Comparison of ENCODE assay signal across 20 cellular contexts in genomic region chr17:36611345-36612072, GRCh38. TPM values are rescaled to one million over a fixed set of nuclear protein-coding genes. Genes with fewer than 3 reads are reported as not detected.
DNase-seq lines count a peak whose midpoint lies in the region; ATAC-seq, FAIRE-seq and TF ChIP-seq lines count a peak whose summit lies in the region.
"Had no signal": no experiment of that assay in that cellular context is flagged by ENCODE, and none has a peak within 500 bp of the region (broad histone marks: within the 10 kb centered on the region; RNA-seq: fewer than 3 reads in every experiment).

No MANE protein-coding gene starts in this region.

- FAIRE-seq in D721Med (lab: Jason Lieb, UNC) = no peak
- FAIRE-seq: HepG2 had no signal

- CTCF ChIA-PET in AG04450 (lab: Charles Lee) = interaction anchor here (0.9 to 2.6 kb wide), 3 partner anchors 9 to 435 kb away, joined by 3 to 18 read pairs (median 3); partner anchors contain the start of gene MRM1

- H3K27ac ChIP-seq in AG04450 (ENCODE audit: low read depth, low read length) = peak overlapping the region; percentile 21
- H3K27ac ChIP-seq: coronary artery, vagina, VCaP had no signal

- H3K9me3 ChIP-seq in AG04450 (ENCODE audit: control insufficient read depth, insufficient read depth, low read length) = no peaks in the 10 kb centered on the region
- H3K9me3 ChIP-seq: BE2C, vagina had no signal

- DNase-seq in AG04450 (ENCODE audit: low read depth, low spot score) = peak; percentile 37
- peak; percentile 45 for DNase-seq in HPDE6-E6E7 (ENCODE audit: extremely low spot score)
- DNase-seq in amniotic stem cell (lab: John Stamatoyannopoulos, UW) = peak; percentile 24
- DNase-seq in fibroblast of villous mesenchyme (ENCODE audit: low read depth) = peak; percentile 57
- DNase-seq in islet precursor cell = no peak
- DNase-seq in D721Med (ENCODE audit: insufficient read length, low spot score) = no peak
- DNase-seq in activated effector memory CD4-positive, alpha-beta T cell treated with anti-CD3 and anti-CD28 coated beads, Interleukin-2, amount 50 U/mL, for 16 hours = no peak
- DNase-seq: BE2C; GF-D8; kidney glomerular epithelial cell; NCI-H146; NCI-H82; SIG-M5; stimulated activated CD4-positive, alpha-beta T cell treated with anti-CD3 and anti-CD28 coated beads, Interleukin-1b, Interleukin-23, amount 100 ng/mL, for 48 hours had no signal

- peaks cover 3% of the 10 kb centered on the region for H3K27me3 ChIP-seq in AG04450 (ENCODE audit: control insufficient read depth, insufficient read depth, low read length)
- H3K27me3 ChIP-seq: BE2C, vagina had no signal

- TF ChIP-seq CTCF in AG04450 (IDR thresholded peaks at IDR 0.05; ENCODE audit: low read depth, low read length) (no peak), fibroblast of villous mesenchyme (IDR thresholded peaks at IDR 0.05; ENCODE audit: insufficient read depth, low read depth, low read length) (no peak), D721Med (IDR thresholded peaks at IDR 0.05; ENCODE audit: insufficient read depth, missing control alignments) (no peak)

- ATAC-seq in GM21526 (IDR thresholded peaks at IDR 0.05; ENCODE audit: low FRiP score, unreplicated experiment) = no peak
- ATAC-seq: activated naive CD4-positive, alpha-beta T cell treated with anti-CD3 and anti-CD28 coated beads, Interleukin-2, amount 50 U/mL, for 72 hours; HepG2 had no signal

- no peak overlapping the region for H3K4me3 ChIP-seq in AG04450 (ENCODE audit: low read depth, low read length)
- H3K4me3 ChIP-seq in fibroblast of villous mesenchyme (ENCODE audit: low read depth, low read length) = no peak overlapping the region
- H3K4me3 ChIP-seq: coronary artery, vagina had no signal

- POLR2A ChIA-PET in AG04450 (lab: Yijun Ruan, JAX) = no interaction called here

RNA-seq across cellular contexts. Expression of gene MRM1, which starts 10.1 kb away (rescaled TPM):
- polyA plus RNA-seq in AG04450 (2011; rRNA removed) = 2.0 and 2.4 TPM in 2 replicates
- 1.3 and 2.2 TPM in 2 replicates for polyA minus RNA-seq in AG04450 (2011; rRNA and poly(A)+ RNA removed)
- 3.9 and 4.7 TPM in 2 replicates for total RNA-seq in fibroblast of villous mesenchyme

RNA-seq across cellular contexts. Expression of gene DHRS11, which starts 19.8 kb away (rescaled TPM):
- 4.9 and 5.4 TPM in 2 replicates for polyA plus RNA-seq in AG04450 (2011; rRNA removed)
- polyA minus RNA-seq in AG04450 (2011; rRNA and poly(A)+ RNA removed) = 8.3 and 10.3 TPM in 2 replicates
- 5.5 and 5.6 TPM in 2 replicates for total RNA-seq in fibroblast of villous mesenchyme

Comparison
In these comparisons a context has a peak if more than half of its experiments do, and no peak if none do; other contexts are left out.
1. DNase-seq: peak in AG04450 (single experiment), HPDE6-E6E7 (single experiment), amniotic stem cell (single experiment) and fibroblast of villous mesenchyme (single experiment); none in islet precursor cell (single experiment), D721Med (single experiment) and activated effector memory CD4-positive, alpha-beta T cell treated with anti-CD3 and anti-CD28 coated beads, Interleukin-2, amount 50 U/mL, for 16 hours (single experiment).